In genomic region chr3:51384145-51384729, GRCh38 we compare ENCODE assay signal across 8 cellular contexts. TPM values are rescaled to one million over a fixed set of nuclear protein-coding genes. Genes with fewer than 3 reads are reported as not detected.
DNase-seq lines count a peak whose midpoint lies in the region; ATAC-seq and TF ChIP-seq lines count a peak whose summit lies in the region.

No MANE protein-coding gene starts in this region.

- CTCF ChIA-PET in HEK293T (lab: Yijun Ruan, JAX), result no interaction called here
- CTCF ChIA-PET in Panc1 (lab: Charles Lee), result no interaction called here

- intact Hi-C loops in Panc1 (cut with micrococcal nuclease; ENCODE audit: unreplicated experiment) (no loop called here), mucosa of descending colon (cut with DNase I, micrococcal nuclease) (loop anchor here in 1 of 2 donors (5.0 kb wide), 1 partner anchor 767 kb away; the partner anchor contains the start of gene MAPKAPK3), uterus (cut with DNase I; ENCODE audit: low total_unique reads) (no loop called here)

- H3K9me3 ChIP-seq in Panc1 (ENCODE audit: control insufficient read depth, insufficient read depth, low read depth, low read length) (no peaks in the 10 kb centered on the region), mucosa of descending colon (no peaks in the 10 kb centered on the region), uterus (no peaks in the 10 kb centered on the region)

- H3K4me3 Mint-ChIP-seq in effector memory CD8-positive, alpha-beta T cell, result peak overlapping the region; percentile 95 to 96

- peak overlapping the region; percentile 87 to 89 for H3K4me3 ChIP-seq in Panc1 (ENCODE audit: low read depth in 2 of 2, low read length in 2 of 2)
- H3K4me3 ChIP-seq in mucosa of descending colon, result peak overlapping the region; percentile 47
- H3K4me3 ChIP-seq in uterus, result peak overlapping the region; percentile 78 to 96

- BruUV-seq in Panc1 (replicated peaks; lab: Mats Ljungman, UMichigan), result TSS peak; percentile 91

- peaks cover 45% of the 10 kb centered on the region for H3K36me3 Mint-ChIP-seq in effector memory CD8-positive, alpha-beta T cell (ENCODE audit: insufficient read depth)

- no peaks in the 10 kb centered on the region for H3K27me3 Mint-ChIP-seq in effector memory CD8-positive, alpha-beta T cell

- peaks cover 38 to 43% of the 10 kb centered on the region in 2 donors for H3K4me1 Mint-ChIP-seq in effector memory CD8-positive, alpha-beta T cell (ENCODE audit: low read depth in 2 of 2)

- H3K27me3 ChIP-seq in Panc1 (ENCODE audit: control insufficient read depth, insufficient read depth, low read length), result no peaks in the 10 kb centered on the region
- no peaks in the 10 kb centered on the region for H3K27me3 ChIP-seq in uterus

- DNase-seq in NCI-H82 (lab: John Stamatoyannopoulos, UW) (peak; percentile 47), NCI-H82 treated with DMSO at 0.1 percent for 48 hours (lab: John Stamatoyannopoulos, UW; ENCODE audit: unreplicated experiment) (no peak), HEK293T (ENCODE audit: extremely low spot score) (peak; percentile 39), Panc1 (ENCODE audit: low read depth, low spot score) (no peak), mucosa of descending colon (peak in 2 of 3 donors; percentile 19 to 78), uterus (peak in 1 of 2 donors; percentile 28), NCI-H774 (lab: John Stamatoyannopoulos, UW) (no peak)
- peak in 1 of 3 experiments; percentile 14 for DNase-seq in effector memory CD8-positive, alpha-beta T cell

- no peaks in the 10 kb centered on the region for H3K9me3 Mint-ChIP-seq in effector memory CD8-positive, alpha-beta T cell

- H3K27ac Mint-ChIP-seq in effector memory CD8-positive, alpha-beta T cell, result peak overlapping the region; percentile 98 to 99

- no peak for TF ChIP-seq CTCF in Panc1 (IDR thresholded peaks at IDR 0.05)
- no peak for TF ChIP-seq CTCF in mucosa of descending colon (IDR thresholded peaks at IDR 0.05)
- no peak for TF ChIP-seq CTCF in uterus (IDR thresholded peaks at IDR 0.05)

- H3K4me1 ChIP-seq in Panc1 (ENCODE audit: control insufficient read depth, insufficient read depth, low read length) (peaks cover 22% of the 10 kb centered on the region), mucosa of descending colon (ENCODE audit: low read depth) (peaks cover 34% of the 10 kb centered on the region), uterus (peaks cover 4 to 8% of the 10 kb centered on the region in 2 donors)

- POLR2A ChIA-PET in HEK293T (lab: Yijun Ruan, JAX), result interaction anchor here (0.9 to 2.5 kb wide), 6 partner anchors 9 to 768 kb away, joined by 3 to 10 read pairs (median 4); partner anchors contain the start of genes DCAF1 and MAPKAPK3
- POLR2A ChIA-PET in Panc1 (lab: Charles Lee), result no interaction called here

- H3K36me3 ChIP-seq in Panc1 (ENCODE audit: control insufficient read depth, insufficient read depth, low read length) (peaks cover 4% of the 10 kb centered on the region), mucosa of descending colon (ENCODE audit: low read depth) (no peaks in the 10 kb centered on the region), uterus (no peaks in the 10 kb centered on the region)

- TF ChIP-seq POLR2A in uterus (IDR thresholded peaks at IDR 0.05), result no peak

- peak overlapping the region; percentile 91 for H3K27ac ChIP-seq in Panc1 (ENCODE audit: low read length)
- peak overlapping the region; percentile 89 to 96 for H3K27ac ChIP-seq in uterus

- ATAC-seq in Panc1 (peak; percentile 41), mucosa of descending colon (peak; percentile 33)
- no peak for ATAC-seq in effector memory CD8-positive, alpha-beta T cell (replicated peaks)

- in situ Hi-C loops in Panc1 (cut with HindIII; ENCODE audit: low pct_unique_long_range_greater_than_20kb, low sequenced_read_pairs), result no loop called here

TF ChIP-seq in HEK293T, 16 proteins besides CTCF, POLR2A, EP300 and RAD21:
- no peak for TF ChIP-seq NFRKB (IDR thresholded peaks at IDR 0.05)
- no peak for TF ChIP-seq ZNF384 (IDR thresholded peaks at IDR 0.05)
- TF ChIP-seq L3MBTL2 (conservative IDR thresholded peaks at IDR 0.05), result peak; percentile 70
- no peak for TF ChIP-seq FOXM1 (IDR thresholded peaks at IDR 0.05; ENCODE audit: borderline replicate concordance)
- no peak for TF ChIP-seq PKNOX1 (IDR thresholded peaks at IDR 0.05)
- TF ChIP-seq TARDBP (IDR thresholded peaks at IDR 0.05), result no peak

RNA-seq across cellular contexts. Expression of gene MANF, which starts 0.9 kb away (rescaled TPM):
- total RNA-seq in Panc1 (2021; ENCODE audit: unreplicated experiment), result 69.9 TPM
- polyA plus RNA-seq in Panc1 (2012; ENCODE audit: insufficient read length), result 57.3 TPM
- 10 to 100 TPM; 35.4 to 91.1 (median 47.2) TPM for total RNA-seq in mucosa of descending colon
- total RNA-seq in uterus, result 10 to 100 TPM; 14.7 to 60.6 (median 28.8) TPM

RNA-seq across cellular contexts. Expression of gene RBM15B, which starts 6.8 kb away (rescaled TPM):
- total RNA-seq in Panc1 (2021; ENCODE audit: unreplicated experiment), result 30.9 TPM
- 30.8 TPM for polyA plus RNA-seq in Panc1 (2012; ENCODE audit: insufficient read length)
- 10 to 100 TPM; 28.5 to 35.0 (median 28.8) TPM for total RNA-seq in mucosa of descending colon
- total RNA-seq in uterus, result 10 to 100 TPM; 21.2 to 38.9 (median 28.1) TPM

Comparison
In these comparisons a context has a peak if more than half of its experiments do, and no peak if none do; other contexts are left out.
1. DNase-seq: peak in NCI-H82 (single experiment), HEK293T (single experiment) and mucosa of descending colon (2 of 3); none in NCI-H82 treated with DMSO at 0.1 percent for 48 hours (single experiment), Panc1 (single experiment) and NCI-H774 (single experiment).
2. Peak in every context shown above with its lines, with median percentiles within 50 percentile points of each other: H3K4me3 ChIP-seq.